Comparison of ENCODE assay signal across 1 cellular context in the genomic region with DNA sequence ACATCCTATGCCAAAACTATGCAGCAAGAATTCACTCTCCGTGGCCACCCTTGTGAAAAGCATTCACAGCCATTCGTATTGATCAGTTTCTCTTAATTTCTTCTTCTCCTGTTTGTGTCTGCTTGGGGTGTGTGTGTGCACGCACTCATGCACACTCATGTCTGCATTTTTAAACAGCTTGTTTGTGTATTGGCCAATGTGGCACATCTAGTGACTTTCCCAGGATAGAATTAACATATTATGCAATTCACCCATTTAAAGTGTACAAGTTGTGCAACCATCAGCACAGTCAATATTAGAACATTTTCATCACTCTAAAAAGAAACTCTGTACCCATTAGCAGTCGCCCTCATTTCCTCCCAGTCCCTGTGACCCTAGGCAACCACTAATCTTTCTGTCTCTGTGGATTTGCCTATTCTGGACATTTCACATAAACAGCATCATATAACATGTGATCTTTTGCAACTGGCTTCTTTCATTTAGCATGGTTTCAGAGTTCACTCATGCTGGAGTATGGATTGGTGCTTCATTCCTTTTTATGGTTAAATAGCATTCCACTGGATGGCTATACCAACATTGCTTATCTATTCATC.
TF ChIP-seq lines count a peak whose summit lies in the region.

No MANE protein-coding gene starts in this region.

TF ChIP-seq in HepG2, 621 proteins besides CTCF, POLR2A, EP300 and RAD21 (continued from another document):
- TF ChIP-seq PATZ1 (CRISPR knock-in tag; IDR thresholded peaks at IDR 0.05), result 0 out of 2 replicates have a peak, but pooled peaks have one; percentile 33
- peak; percentile 40; the same call in 1 of the 2 replicates for TF ChIP-seq TARDBP (CRISPR knock-in tag; IDR thresholded peaks at IDR 0.05)
- TF ChIP-seq ZNF33A (CRISPR knock-in tag; IDR thresholded peaks at IDR 0.05; ENCODE audit: borderline replicate concordance), result no peak; the same call in 1 of the 2 replicates
- no peak for TF ChIP-seq ZNF850 (CRISPR knock-in tag; conservative IDR thresholded peaks at IDR 0.05)
- TF ChIP-seq ZBTB10 (CRISPR knock-in tag; IDR thresholded peaks at IDR 0.05; ENCODE audit: borderline replicate concordance), result no peak
- no peak for TF ChIP-seq BRF2 (CRISPR knock-in tag; IDR thresholded peaks at IDR 0.05)
- TF ChIP-seq ZKSCAN1 (IDR thresholded peaks at IDR 0.05; ENCODE audit: low read length), result no peak
- TF ChIP-seq, protein P1, sequence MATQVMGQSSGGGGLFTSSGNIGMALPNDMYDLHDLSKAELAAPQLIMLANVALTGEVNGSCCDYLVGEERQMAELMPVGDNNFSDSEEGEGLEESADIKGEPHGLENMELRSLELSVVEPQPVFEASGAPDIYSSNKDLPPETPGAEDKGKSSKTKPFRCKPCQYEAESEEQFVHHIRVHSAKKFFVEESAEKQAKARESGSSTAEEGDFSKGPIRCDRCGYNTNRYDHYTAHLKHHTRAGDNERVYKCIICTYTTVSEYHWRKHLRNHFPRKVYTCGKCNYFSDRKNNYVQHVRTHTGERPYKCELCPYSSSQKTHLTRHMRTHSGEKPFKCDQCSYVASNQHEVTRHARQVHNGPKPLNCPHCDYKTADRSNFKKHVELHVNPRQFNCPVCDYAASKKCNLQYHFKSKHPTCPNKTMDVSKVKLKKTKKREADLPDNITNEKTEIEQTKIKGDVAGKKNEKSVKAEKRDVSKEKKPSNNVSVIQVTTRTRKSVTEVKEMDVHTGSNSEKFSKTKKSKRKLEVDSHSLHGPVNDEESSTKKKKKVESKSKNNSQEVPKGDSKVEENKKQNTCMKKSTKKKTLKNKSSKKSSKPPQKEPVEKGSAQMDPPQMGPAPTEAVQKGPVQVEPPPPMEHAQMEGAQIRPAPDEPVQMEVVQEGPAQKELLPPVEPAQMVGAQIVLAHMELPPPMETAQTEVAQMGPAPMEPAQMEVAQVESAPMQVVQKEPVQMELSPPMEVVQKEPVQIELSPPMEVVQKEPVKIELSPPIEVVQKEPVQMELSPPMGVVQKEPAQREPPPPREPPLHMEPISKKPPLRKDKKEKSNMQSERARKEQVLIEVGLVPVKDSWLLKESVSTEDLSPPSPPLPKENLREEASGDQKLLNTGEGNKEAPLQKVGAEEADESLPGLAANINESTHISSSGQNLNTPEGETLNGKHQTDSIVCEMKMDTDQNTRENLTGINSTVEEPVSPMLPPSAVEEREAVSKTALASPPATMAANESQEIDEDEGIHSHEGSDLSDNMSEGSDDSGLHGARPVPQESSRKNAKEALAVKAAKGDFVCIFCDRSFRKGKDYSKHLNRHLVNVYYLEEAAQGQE (IDR thresholded peaks at IDR 0.05; ENCODE audit: borderline replicate concordance in 1 of 2, low read depth in 1 of 2, low read length in 2 of 2), result 0 out of 4 replicates have a peak, but pooled peaks of 1 of the 2 experiments have one; percentile 27
- TF ChIP-seq ZNF251 (CRISPR knock-in tag; IDR thresholded peaks at IDR 0.05), result no peak
- TF ChIP-seq, protein P2, sequence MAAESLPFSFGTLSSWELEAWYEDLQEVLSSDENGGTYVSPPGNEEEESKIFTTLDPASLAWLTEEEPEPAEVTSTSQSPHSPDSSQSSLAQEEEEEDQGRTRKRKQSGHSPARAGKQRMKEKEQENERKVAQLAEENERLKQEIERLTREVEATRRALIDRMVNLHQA (CRISPR knock-in tag; IDR thresholded peaks at IDR 0.05), result no peak
- TF ChIP-seq HNRNPLL (IDR thresholded peaks at IDR 0.05; ENCODE audit: low read depth, low read length, poor library complexity, severe bottlenecking), result no peak
- TF ChIP-seq NCOA1 (CRISPR knock-in tag; IDR thresholded peaks at IDR 0.05), result no peak; the same call in 1 of the 2 replicates
- TF ChIP-seq RFX5 (IDR thresholded peaks at IDR 0.05; ENCODE audit: low read depth, low read length), result peak; percentile 19; the same call in 1 of the 2 replicates
- TF ChIP-seq ZNF572 (CRISPR knock-in tag; IDR thresholded peaks at IDR 0.05), result no peak
- TF ChIP-seq ZNF704 (CRISPR knock-in tag; IDR thresholded peaks at IDR 0.05; ENCODE audit: borderline replicate concordance), result no peak
- no peak for TF ChIP-seq NRL (CRISPR knock-in tag; IDR thresholded peaks at IDR 0.05; ENCODE audit: borderline replicate concordance)
- no peak for TF ChIP-seq CBX2 (IDR thresholded peaks at IDR 0.05; ENCODE audit: low read depth, low read length)
- peak; percentile 49; the same call in 1 of the 2 replicates for TF ChIP-seq CBX2 (CRISPR knock-in tag; IDR thresholded peaks at IDR 0.05; ENCODE audit: low read depth)
- TF ChIP-seq, protein P3, sequence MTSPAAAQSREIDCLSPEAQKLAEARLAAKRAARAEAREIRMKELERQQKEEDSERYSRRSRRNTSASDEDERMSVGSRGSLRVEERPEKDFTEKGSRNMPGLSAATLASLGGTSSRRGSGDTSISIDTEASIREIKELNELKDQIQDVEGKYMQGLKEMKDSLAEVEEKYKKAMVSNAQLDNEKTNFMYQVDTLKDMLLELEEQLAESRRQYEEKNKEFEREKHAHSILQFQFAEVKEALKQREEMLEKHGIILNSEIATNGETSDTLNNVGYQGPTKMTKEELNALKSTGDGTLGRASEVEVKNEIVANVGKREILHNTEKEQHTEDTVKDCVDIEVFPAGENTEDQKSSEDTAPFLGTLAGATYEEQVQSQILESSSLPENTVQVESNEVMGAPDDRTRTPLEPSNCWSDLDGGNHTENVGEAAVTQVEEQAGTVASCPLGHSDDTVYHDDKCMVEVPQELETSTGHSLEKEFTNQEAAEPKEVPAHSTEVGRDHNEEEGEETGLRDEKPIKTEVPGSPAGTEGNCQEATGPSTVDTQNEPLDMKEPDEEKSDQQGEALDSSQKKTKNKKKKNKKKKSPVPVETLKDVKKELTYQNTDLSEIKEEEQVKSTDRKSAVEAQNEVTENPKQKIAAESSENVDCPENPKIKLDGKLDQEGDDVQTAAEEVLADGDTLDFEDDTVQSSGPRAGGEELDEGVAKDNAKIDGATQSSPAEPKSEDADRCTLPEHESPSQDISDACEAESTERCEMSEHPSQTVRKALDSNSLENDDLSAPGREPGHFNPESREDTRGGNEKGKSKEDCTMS (CRISPR knock-in tag; conservative IDR thresholded peaks at IDR 0.05), result no peak
- no peak for TF ChIP-seq ZNF776 (CRISPR knock-in tag; IDR thresholded peaks at IDR 0.05)
- TF ChIP-seq, protein P4, sequence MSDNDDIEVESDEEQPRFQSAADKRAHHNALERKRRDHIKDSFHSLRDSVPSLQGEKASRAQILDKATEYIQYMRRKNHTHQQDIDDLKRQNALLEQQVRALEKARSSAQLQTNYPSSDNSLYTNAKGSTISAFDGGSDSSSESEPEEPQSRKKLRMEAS (IDR thresholded peaks at IDR 0.05), result no peak
- TF ChIP-seq ZNF143 (CRISPR knock-in tag; IDR thresholded peaks at IDR 0.05), result no peak
- TF ChIP-seq ZNF331 (CRISPR knock-in tag; IDR thresholded peaks at IDR 0.05), result peak; percentile 89
- TF ChIP-seq POLR2AphosphoS2 (IDR thresholded peaks at IDR 0.05; ENCODE audit: low read depth, low read length), result no peak
- TF ChIP-seq FOXP1 (IDR thresholded peaks at IDR 0.05), result no peak
- TF ChIP-seq FOXP1 (CRISPR knock-in tag; IDR thresholded peaks at IDR 0.05), result peak; percentile 95
- no peak for TF ChIP-seq PAF1 (CRISPR knock-in tag; IDR thresholded peaks at IDR 0.05)
- TF ChIP-seq PTBP1 (IDR thresholded peaks at IDR 0.05; ENCODE audit: low read depth, low read length, poor library complexity, severe bottlenecking), result no peak
- no peak for TF ChIP-seq FOSL1 (CRISPR knock-in tag; IDR thresholded peaks at IDR 0.05; ENCODE audit: borderline replicate concordance)
